In genomic region chr1:61280457-61280856, GRCh38 we compare ENCODE assay signal across 21 cellular contexts.
DNase-seq lines count a peak whose midpoint lies in the region; ATAC-seq, FAIRE-seq and TF ChIP-seq lines count a peak whose summit lies in the region.
"Had no signal": no experiment of that assay in that cellular context is flagged by ENCODE, and none has a peak within 500 bp of the region (broad histone marks: within the 10 kb centered on the region; RNA-seq: fewer than 3 reads in every experiment).

No MANE protein-coding gene starts in this region.

- H3K4me1 ChIP-seq in heart left ventricle, result peaks cover 0 to 55% (median 24%) of the 10 kb centered on the region in 12 donors
- peaks cover 0 to 38% of the 10 kb centered on the region in 2 donors for H3K4me1 ChIP-seq in right atrium auricular region
- peaks cover 14% of the 10 kb centered on the region for H3K4me1 ChIP-seq in smooth muscle cell (ENCODE audit: low read depth)
- H3K4me1 ChIP-seq: Caco-2 had no signal

- no peak overlapping the region for H3K4me2 ChIP-seq in smooth muscle cell

- H3F3A ChIP-seq in smooth muscle cell (ENCODE audit: low read depth), result no peaks in the 10 kb centered on the region

- TF ChIP-seq CTCF in heart left ventricle (IDR thresholded peaks at IDR 0.05) (no peak), right atrium auricular region (IDR thresholded peaks at IDR 0.05) (no peak), smooth muscle cell (IDR thresholded peaks at IDR 0.05; ENCODE audit: borderline replicate concordance, insufficient read depth, poor library complexity, severe bottlenecking) (no peak), D721Med (IDR thresholded peaks at IDR 0.05; ENCODE audit: insufficient read depth, missing control alignments) (no peak)

- no peak overlapping the region for H2AFZ ChIP-seq in smooth muscle cell (ENCODE audit: low read depth)
- H2AFZ ChIP-seq: GM23248 had no signal

- ATAC-seq in heart left ventricle (peak in 3 of 4 donors; percentile 19 to 67 (median 56)), HG03460 (IDR thresholded peaks at IDR 0.05; ENCODE audit: unreplicated experiment) (no peak), HG02678 (IDR thresholded peaks at IDR 0.05; ENCODE audit: unreplicated experiment) (no peak)
- ATAC-seq: GM12878, Panc1 had no signal

- no peak for TF ChIP-seq POLR2A in heart left ventricle (IDR thresholded peaks at IDR 0.05)

- no peak for DNase-seq in heart left ventricle
- DNase-seq in cardiac septum (ENCODE audit: low spot score), result no peak
- DNase-seq in right atrium auricular region (ENCODE audit: low spot score), result no peak
- no peak for DNase-seq in smooth muscle cell (lab: John Stamatoyannopoulos, UW; ENCODE audit: unreplicated experiment)
- no peak for DNase-seq in D721Med (ENCODE audit: insufficient read length, low spot score)
- DNase-seq in KG1 (lab: John Stamatoyannopoulos, UW), result no peak
- DNase-seq: 8988T; BE2C; Caco-2; CD4-positive, CD25-positive, alpha-beta regulatory T cell; DMS53; EL; GM23248; HCEC 1CT; NCI-H1092 treated with DMSO at 0.1 percent for 48 hours; NCI-H1694 treated with DMSO at 0.1 percent for 48 hours had no signal

- intact Hi-C loops in heart left ventricle (cut with DNase I) (no loop called here), cardiac septum (cut with DNase I) (no loop called here)

- H3K27ac ChIP-seq in heart left ventricle (peak overlapping the region in 10 of 12 donors; percentile 12 to 67 (median 28)), right atrium auricular region (peak overlapping the region; percentile 26 to 68), smooth muscle cell (ENCODE audit: low read depth) (peak overlapping the region; percentile 68)
- H3K27ac ChIP-seq: GM23248 had no signal

- H3K27me3 ChIP-seq in heart left ventricle, result no peaks in the 10 kb centered on the region
- H3K27me3 ChIP-seq in right atrium auricular region, result no peaks in the 10 kb centered on the region
- H3K27me3 ChIP-seq in smooth muscle cell (ENCODE audit: low read depth), result no peaks in the 10 kb centered on the region
- H3K27me3 ChIP-seq: BE2C had no signal

- H3K9me3 ChIP-seq in heart left ventricle, result no peaks in the 10 kb centered on the region
- H3K9me3 ChIP-seq in right atrium auricular region, result no peaks in the 10 kb centered on the region
- H3K9me3 ChIP-seq in smooth muscle cell (replicated peaks; ENCODE audit: low read depth), result no peaks in the 10 kb centered on the region
- H3K9me3 ChIP-seq: BE2C, Caco-2 had no signal

- no peaks in the 10 kb centered on the region for H3K79me2 ChIP-seq in smooth muscle cell (ENCODE audit: low read depth)

- 71 to 82% (median 80%) methylated on average over 5 of the region's 5 CpGs for WGBS in heart left ventricle, 4 donors
- WGBS in smooth muscle cell (ENCODE audit: low lambda C conversion rate), result 96% methylated on average over 5 of the region's 5 CpGs

- H3K4me3 ChIP-seq in heart left ventricle (no peak overlapping the region), right atrium auricular region (no peak overlapping the region), smooth muscle cell (no peak overlapping the region)
- H3K4me3 ChIP-seq: GM12878, GM23248 had no signal

- FAIRE-seq in D721Med (lab: Jason Lieb, UNC), result no peak
- FAIRE-seq: GM12878, GM19239 had no signal

- no peak overlapping the region for H3K9ac ChIP-seq in smooth muscle cell (ENCODE audit: low read depth)
- H3K9ac ChIP-seq: GM23248 had no signal

- no peaks in the 10 kb centered on the region for H4K20me1 ChIP-seq in smooth muscle cell (ENCODE audit: low read depth)

- H3K36me3 ChIP-seq in heart left ventricle (no peaks in the 10 kb centered on the region), right atrium auricular region (no peaks in the 10 kb centered on the region), smooth muscle cell (ENCODE audit: low read depth) (no peaks in the 10 kb centered on the region)
- H3K36me3 ChIP-seq: BE2C had no signal

Comparison
In these comparisons a context has a peak if more than half of its experiments do, and no peak if none do; other contexts are left out.
1. ATAC-seq: peak in heart left ventricle (3 of 4); none in HG03460 (single experiment) and HG02678 (single experiment).
2. Peak in every context shown above with its lines, with median percentiles within 50 percentile points of each other: H3K27ac ChIP-seq.